In the genomic region with DNA sequence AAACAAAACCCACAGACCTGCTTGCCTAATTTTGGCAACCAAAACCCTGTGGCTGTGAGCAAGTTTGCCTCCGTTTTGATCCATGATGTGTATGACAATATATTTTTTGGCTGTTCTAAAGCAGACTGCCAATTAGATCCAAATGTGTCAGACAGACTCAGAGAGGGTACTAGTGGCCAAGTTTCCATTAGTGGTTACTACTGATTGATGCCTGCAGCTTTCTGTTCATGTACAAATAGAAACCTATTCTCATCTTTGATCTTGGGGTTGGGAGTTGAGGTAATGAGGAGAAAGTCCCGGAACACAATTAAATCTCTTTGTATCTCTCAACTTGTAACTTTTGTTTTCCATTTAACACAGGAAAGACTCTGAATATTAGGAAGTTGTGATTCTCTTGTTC, we compare ENCODE assay signal across 16 cellular contexts.
A peak's percentile ranks its signal among the peaks of the same experiment; 100 is the strongest.
DNase-seq lines count a peak whose midpoint lies in the region; ATAC-seq, FAIRE-seq and TF ChIP-seq lines count a peak whose summit lies in the region.
"Had no signal": no experiment of that assay in that cellular context is flagged by ENCODE, and none has a peak within 500 bp of the region (broad histone marks: within the 10 kb centered on the region; RNA-seq: fewer than 3 reads in every experiment).

No MANE protein-coding gene starts in this region.

- H3K9me2 ChIP-seq in GM23248 (ENCODE audit: insufficient read depth) (no peaks in the 10 kb centered on the region), MM.1S (replicated peaks; ENCODE audit: insufficient read depth, low read length) (no peaks in the 10 kb centered on the region)

- TF ChIP-seq CTCF in GM12878 (IDR thresholded peaks at IDR 0.05 in 2 of 3, conservative IDR thresholded peaks at IDR 0.05 in 1 of 3; ENCODE audit: control insufficient read depth in 2 of 3, extremely low read depth in 1 of 3, insufficient read depth in 1 of 3, low read depth in 3 of 3, low read length in 3 of 3) (no peak), left lung (IDR thresholded peaks at IDR 0.05) (no peak), MM.1S (IDR thresholded peaks at IDR 0.05; ENCODE audit: low read length) (no peak), ascending aorta (IDR thresholded peaks at IDR 0.05) (no peak)

- H3K27me3 ChIP-seq in GM23248 (replicated peaks; ENCODE audit: insufficient read depth): no peaks in the 10 kb centered on the region
- no peaks in the 10 kb centered on the region for H3K27me3 ChIP-seq in GM12878 (replicated peaks in 1 of 2; ENCODE audit: control insufficient read depth in 2 of 2, insufficient read depth in 2 of 2, low read length in 1 of 2)
- H3K27me3 ChIP-seq in esophagus (ENCODE audit: control insufficient read depth in 1 of 2, insufficient read depth in 2 of 2, low read length in 2 of 2): no peaks in the 10 kb centered on the region
- no peaks in the 10 kb centered on the region for H3K27me3 ChIP-seq in left lung
- H3K27me3 ChIP-seq in MM.1S (replicated peaks; ENCODE audit: insufficient read depth, low read length): no peaks in the 10 kb centered on the region
- no peaks in the 10 kb centered on the region for H3K27me3 ChIP-seq in ascending aorta

- H3K4me3 Mint-ChIP-seq in effector memory CD8-positive, alpha-beta T cell: no peak overlapping the region
- H3K4me3 Mint-ChIP-seq: H9 had no signal

- intact Hi-C loops in GM12878 (cut with micrococcal nuclease; ENCODE audit: unreplicated experiment) (loop anchor here (5.0 kb wide), 1 partner anchor 86 kb away; no protein-coding TSS in a partner anchor), left lung (cut with DNase I) (no loop called here), ascending aorta (cut with DNase I) (no loop called here)

- no peaks in the 10 kb centered on the region for H3K79me2 ChIP-seq in GM23248 (ENCODE audit: insufficient read depth)
- H3K79me2 ChIP-seq in GM12878 (ENCODE audit: control insufficient read depth, insufficient read depth, low read length): no peaks in the 10 kb centered on the region
- no peaks in the 10 kb centered on the region for H3K79me2 ChIP-seq in MM.1S (ENCODE audit: low read length)

- in situ Hi-C loops in GM23248 (cut with MboI) (no loop called here), GM12878 (cut with MboI) (no loop called here)

- H3K36me3 ChIP-seq in GM23248 (ENCODE audit: low read depth) (no peaks in the 10 kb centered on the region), GM12878 (ENCODE audit: control insufficient read depth in 2 of 2, insufficient read depth in 2 of 2, low read length in 1 of 2) (no peaks in the 10 kb centered on the region), esophagus (ENCODE audit: control insufficient read depth in 2 of 2, insufficient read depth in 2 of 2, low read length in 1 of 2) (no peaks in the 10 kb centered on the region), left lung (no peaks in the 10 kb centered on the region), MM.1S (replicated peaks; ENCODE audit: insufficient read depth, low read length) (no peaks in the 10 kb centered on the region), ascending aorta (no peaks in the 10 kb centered on the region)

- H3K9ac ChIP-seq in GM23248: no peak overlapping the region
- no peak overlapping the region for H3K9ac ChIP-seq in GM12878 (ENCODE audit: control insufficient read depth, insufficient read depth, low read length)
- no peak overlapping the region for H3K9ac ChIP-seq in MM.1S (ENCODE audit: low read length)

- RAD21 ChIA-PET in GM12878 (lab: Charles Lee; ENCODE audit: unreplicated experiment): interaction anchor here (2.0 kb wide), 1 partner anchor 14 kb away, joined by 8 read pairs; no protein-coding TSS in a partner anchor

- POLR2A ChIA-PET in GM12878 (lab: Charles Lee): interaction anchor here (0.8 kb wide), 1 partner anchor 9 kb away, joined by 3 read pairs; no protein-coding TSS in a partner anchor

- H3K27ac Mint-ChIP-seq in effector memory CD8-positive, alpha-beta T cell: no peak overlapping the region
- H3K27ac Mint-ChIP-seq: H9 had no signal

- no peaks in the 10 kb centered on the region for H3K4me1 Mint-ChIP-seq in effector memory CD8-positive, alpha-beta T cell (ENCODE audit: low read depth in 2 of 2)

- H3K27ac ChIP-seq in GM23248 (no peak overlapping the region), GM12878 (ENCODE audit: control insufficient read depth, insufficient read depth) (no peak overlapping the region), esophagus (ENCODE audit: low read depth in 2 of 2, low read length in 1 of 2) (peak overlapping the region; percentile 9 to 78), left lung (peak overlapping the region; percentile 1 to 9), MM.1S (ENCODE audit: low read length) (no peak overlapping the region), ascending aorta (no peak overlapping the region)

- no peaks in the 10 kb centered on the region for H3K36me3 Mint-ChIP-seq in effector memory CD8-positive, alpha-beta T cell (ENCODE audit: insufficient read depth)

- H3K27me3 Mint-ChIP-seq in effector memory CD8-positive, alpha-beta T cell: peaks cover 28 to 46% of the 10 kb centered on the region in 2 donors

- DNase-seq in GM23248: peak; percentile 16
- DNase-seq in GM12878 (ENCODE audit: low read depth, low spot score): no peak
- no peak for DNase-seq in left lung
- no peak for DNase-seq in MM.1S
- DNase-seq in ascending aorta (ENCODE audit: low spot score in 2 of 2): no peak
- no peak for DNase-seq in NK-92 treated with Interleukin-12 subunit alpha and Interleukin-12 subunit beta, amount 100 ng/mL, for 24 hours (lab: John Stamatoyannopoulos, UW)
- no peak for DNase-seq in effector memory CD8-positive, alpha-beta T cell
- DNase-seq: C1 segment of cervical spinal cord, DMS 273 treated with DMSO at 0.1 percent for 48 hours, GF-D8, H9, NCI-H1930, NCI-H2171 treated with DMSO at 0.1 percent for 48 hours, NCI-H446 treated with DMSO at 0.1 percent for 48 hours, PC-3 had no signal

- TF ChIP-seq RAD21 in GM12878 (IDR thresholded peaks at IDR 0.05; ENCODE audit: insufficient read depth, low read depth, low read length): no peak

- BruUV-seq in GM12878 (replicated peaks; lab: Mats Ljungman, UMichigan): no TSS peak

- H3F3A ChIP-seq in GM23248 (ENCODE audit: insufficient read depth) (peaks cover 9% of the 10 kb centered on the region; the same call in 1 of the 2 replicates), MM.1S (ENCODE audit: insufficient read depth, low read length) (no peaks in the 10 kb centered on the region)

- no peaks in the 10 kb centered on the region for H3K9me3 Mint-ChIP-seq in effector memory CD8-positive, alpha-beta T cell
- H3K9me3 Mint-ChIP-seq: H9 had no signal

- no peaks in the 10 kb centered on the region for H4K20me1 ChIP-seq in GM23248 (ENCODE audit: insufficient read depth)
- H4K20me1 ChIP-seq in GM12878 (ENCODE audit: control insufficient read depth, insufficient read depth): no peaks in the 10 kb centered on the region
- H4K20me1 ChIP-seq in MM.1S (ENCODE audit: insufficient read depth, low read length): no peaks in the 10 kb centered on the region

- H3K4me1 ChIP-seq in GM23248 (ENCODE audit: insufficient read depth) (peaks cover 8% of the 10 kb centered on the region), GM12878 (ENCODE audit: control insufficient read depth, insufficient read depth, low read length) (no peaks in the 10 kb centered on the region), esophagus (ENCODE audit: control insufficient read depth in 2 of 2, insufficient read depth in 2 of 2, low read length in 1 of 2) (peaks cover 3 to 4% of the 10 kb centered on the region in 2 donors), left lung (peaks cover 0 to 5% of the 10 kb centered on the region in 2 donors), MM.1S (ENCODE audit: low read length) (no peaks in the 10 kb centered on the region), ascending aorta (no peaks in the 10 kb centered on the region)

- no peak overlapping the region for H3K4me3 ChIP-seq in GM23248
- no peak overlapping the region for H3K4me3 ChIP-seq in GM12878
- H3K4me3 ChIP-seq in esophagus (ENCODE audit: low read depth in 1 of 2, low read length in 2 of 2): no peak overlapping the region
- H3K4me3 ChIP-seq in left lung: no peak overlapping the region
- H3K4me3 ChIP-seq in MM.1S (ENCODE audit: low read length): no peak overlapping the region
- H3K4me3 ChIP-seq in ascending aorta: no peak overlapping the region

- FAIRE-seq in GM12878 (lab: Jason Lieb, UNC): no peak

- SMC1A ChIA-PET in GM12878 (lab: Charles Lee; ENCODE audit: uncharacterized antibody, unreplicated experiment): interaction anchor here (0.6 to 1.2 kb wide), 2 partner anchors 14 to 17 kb away, joined by 3 to 4 read pairs; no protein-coding TSS in a partner anchor

- 14 to 21% methylated on average over 2 of the region's 2 CpGs for WGBS in GM23248 (ENCODE audit: low coverage in 1 of 2, low lambda C conversion rate in 2 of 2, missing lambda C conversion rate in 2 of 2), 2 experiments
- 39% methylated on average over 2 of the region's 2 CpGs for whole genome bisulfite sequencing in GM12878 (ENCODE audit: insufficient coverage, insufficient replicate concordance, low lambda C conversion rate, missing lambda C conversion rate)
- WGBS in esophagus, 2 donors: 32 to 63% methylated on average over 2 of the region's 2 CpGs

- TF ChIP-seq POLR2A in GM12878 (IDR thresholded peaks at IDR 0.05; ENCODE audit: low read depth, low read length): no peak

- H3K9me3 ChIP-seq in GM23248 (ENCODE audit: low read depth) (no peaks in the 10 kb centered on the region), GM12878 (replicated peaks; ENCODE audit: control insufficient read depth, insufficient read depth, low read length) (no peaks in the 10 kb centered on the region), esophagus (ENCODE audit: control insufficient read depth in 2 of 2, insufficient read depth in 1 of 2, low read depth in 1 of 2, low read length in 1 of 2) (no peaks in the 10 kb centered on the region), left lung (no peaks in the 10 kb centered on the region), MM.1S (replicated peaks; ENCODE audit: insufficient read depth, low read length) (no peaks in the 10 kb centered on the region), ascending aorta (no peaks in the 10 kb centered on the region)

- H2AFZ ChIP-seq in GM23248 (peak overlapping the region; percentile 53; the same call in 1 of the 2 replicates), GM12878 (ENCODE audit: control insufficient read depth, low read depth, low read length) (no peak overlapping the region), MM.1S (ENCODE audit: low read length) (no peak overlapping the region)

- TF ChIP-seq EP300 in GM12878 (IDR thresholded peaks at IDR 0.05; ENCODE audit: borderline replicate concordance in 1 of 2, control insufficient read depth in 1 of 2, low read depth in 2 of 2, low read length in 2 of 2): no peak

- CTCF ChIA-PET in GM12878 (lab: Yijun Ruan, JAX): interaction anchor here (0.6 to 2.0 kb wide), 3 partner anchors 9 to 309 kb away, joined by 3 to 7 read pairs (median 3); no protein-coding TSS in a partner anchor

- H3K4me2 ChIP-seq in GM23248 (ENCODE audit: unreplicated experiment) (no peak overlapping the region), GM12878 (ENCODE audit: control insufficient read depth, insufficient read depth) (no peak overlapping the region), MM.1S (ENCODE audit: low read depth, low read length) (no peak overlapping the region)

- peak; percentile 82 for ATAC-seq in GM12878
- no peak for ATAC-seq in left lung
- no peak for ATAC-seq in effector memory CD8-positive, alpha-beta T cell (replicated peaks)

TF ChIP-seq in GM12878, 131 proteins besides CTCF, POLR2A, EP300 and RAD21 (continues in another document):
- no peak for TF ChIP-seq RCOR1 (conservative IDR thresholded peaks at IDR 0.05; ENCODE audit: low read depth, low read length)
- no peak for TF ChIP-seq IRF4 (IDR thresholded peaks at IDR 0.05; ENCODE audit: low read depth, low read length)

Comparison
In these comparisons a context has a peak if more than half of its experiments do, and no peak if none do; other contexts are left out.
1. H3K27ac ChIP-seq: peak in esophagus (2 of 2) and left lung (2 of 2); none in GM23248 (single experiment), GM12878 (single experiment), MM.1S (single experiment) and ascending aorta (0 of 2).